29 cellular contexts compared by ENCODE assay signal in the genomic region with DNA sequence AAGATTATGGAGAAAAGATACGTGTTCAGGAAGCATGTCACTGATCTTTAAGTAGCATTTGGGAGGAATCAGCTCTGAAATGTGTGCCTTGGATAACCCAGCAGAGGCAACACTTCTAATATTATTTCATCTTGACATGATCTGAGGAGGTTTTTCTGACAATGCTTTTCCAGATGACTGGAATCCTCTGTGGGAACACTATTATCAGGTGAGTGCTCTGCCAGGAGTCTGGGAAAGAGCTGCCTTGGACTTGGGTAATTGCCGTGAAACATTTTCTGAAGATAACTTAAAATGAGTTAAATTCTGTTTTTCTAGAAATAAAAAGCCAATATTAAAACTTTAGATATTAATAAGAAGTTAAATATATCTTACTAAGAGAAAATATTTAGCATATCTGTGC.
DNase-seq lines count a peak whose midpoint lies in the region; ATAC-seq and TF ChIP-seq lines count a peak whose summit lies in the region.
"Had no signal": no experiment of that assay in that cellular context is flagged by ENCODE, and none has a peak within 500 bp of the region (broad histone marks: within the 10 kb centered on the region; RNA-seq: fewer than 3 reads in every experiment).

No MANE protein-coding gene starts in this region.

- no peak for DNase-seq in SK-N-MC (ENCODE audit: low read depth, low spot score)
- DNase-seq in NCI-H2081 (lab: John Stamatoyannopoulos, UW), result no peak
- DNase-seq: 8988T; ACHN; AML-193; BE2C; C1 segment of cervical spinal cord; Caco-2; Calu3; CD4-positive, alpha-beta memory T cell; CD4-positive, alpha-beta T cell; CD4-positive, CD25-positive, alpha-beta regulatory T cell; CD8-positive, alpha-beta memory T cell; CD8-positive, alpha-beta T cell; COR-L47; DMS 273 treated with DMSO at 0.1 percent for 48 hours; DMS153; DMS53; DMS79; DMS79 treated with DMSO at 0.1 percent for 48 hours; DND-41; EL had no signal

- no peak overlapping the region for H3K4me3 ChIP-seq in SK-N-MC
- peak overlapping the region; percentile 12 for H3K4me3 ChIP-seq in neural cell (ENCODE audit: low read length)
- H3K4me3 ChIP-seq: A549; BLaER1; BLaER1 treated with 17β-estradiol and CSF1 and Interleukin-3, amounts not matched to agents 10 nM and 100 nM had no signal

- no peaks in the 10 kb centered on the region for H3F3A ChIP-seq in neural cell (ENCODE audit: insufficient read depth, low read length, poor library complexity, severe bottlenecking)

- ATAC-seq in GM19452 (IDR thresholded peaks at IDR 0.05; ENCODE audit: unreplicated experiment), result no peak
- ATAC-seq: A549; CD8-positive, alpha-beta T cell had no signal

- H3K27ac ChIP-seq in SK-N-MC (peak overlapping the region; percentile 3; the same call in 1 of the 2 replicates), neural cell (ENCODE audit: low read length) (peak overlapping the region; percentile 46)
- H3K27ac ChIP-seq: 22Rv1; A549; BLaER1; BLaER1 treated with 17β-estradiol and CSF1 and Interleukin-3, amounts not matched to agents 10 nM and 100 nM; C4-2B had no signal

- no peak overlapping the region for H3K9ac ChIP-seq in SK-N-MC (ENCODE audit: insufficient read length)
- no peak overlapping the region for H3K9ac ChIP-seq in neural cell (ENCODE audit: low read length)
- H3K9ac ChIP-seq: BLaER1; BLaER1 treated with 17β-estradiol and CSF1 and Interleukin-3, amounts not matched to agents 10 nM and 100 nM had no signal

- no peak overlapping the region for H2AFZ ChIP-seq in neural cell (ENCODE audit: low read depth, low read length)

- TF ChIP-seq CTCF in neural cell (IDR thresholded peaks at IDR 0.05; ENCODE audit: poor library complexity, severe bottlenecking), result no peak

- H3K36me3 ChIP-seq in SK-N-MC (ENCODE audit: insufficient read depth, low read length), result no peaks in the 10 kb centered on the region
- no peaks in the 10 kb centered on the region for H3K36me3 ChIP-seq in neural cell (ENCODE audit: insufficient read depth, low read length)
- H3K36me3 ChIP-seq: BE2C; BLaER1; BLaER1 treated with 17β-estradiol and CSF1 and Interleukin-3, amounts not matched to agents 10 nM and 100 nM had no signal

- no peak for TF ChIP-seq RAD21 in neural cell (conservative IDR thresholded peaks at IDR 0.05)

- H3K79me2 ChIP-seq in neural cell (replicated peaks; ENCODE audit: insufficient read depth, low read length), result no peaks in the 10 kb centered on the region

- no peaks in the 10 kb centered on the region for H3K9me2 ChIP-seq in neural cell (ENCODE audit: insufficient read depth, low read length)

- H3K27me3 ChIP-seq in neural cell (ENCODE audit: insufficient read depth, low read depth, low read length), result no peaks in the 10 kb centered on the region
- H3K27me3 ChIP-seq: BE2C; BLaER1; BLaER1 treated with 17β-estradiol and CSF1 and Interleukin-3, amounts not matched to agents 10 nM and 100 nM had no signal

- H3K4me2 ChIP-seq in neural cell (ENCODE audit: low read length), result no peak overlapping the region
- H3K4me2 ChIP-seq: A549; BLaER1; BLaER1 treated with 17β-estradiol and CSF1 and Interleukin-3, amounts not matched to agents 10 nM and 100 nM had no signal

- H3K9me3 ChIP-seq in SK-N-MC (ENCODE audit: low read depth, low read length), result no peaks in the 10 kb centered on the region
- no peaks in the 10 kb centered on the region for H3K9me3 ChIP-seq in neural cell (ENCODE audit: low read length)
- H3K9me3 ChIP-seq: A549; BE2C; BLaER1; BLaER1 treated with 17β-estradiol and CSF1 and Interleukin-3, amounts not matched to agents 10 nM and 100 nM; Caco-2 had no signal

- H4K20me1 ChIP-seq in neural cell (ENCODE audit: insufficient read depth), result no peaks in the 10 kb centered on the region
- H4K20me1 ChIP-seq: BLaER1; BLaER1 treated with 17β-estradiol and CSF1 and Interleukin-3, amounts not matched to agents 10 nM and 100 nM had no signal

- peak; percentile 43 for TF ChIP-seq EP300 in neural cell (conservative IDR thresholded peaks at IDR 0.05; ENCODE audit: poor library complexity, severe bottlenecking)

TF ChIP-seq in neural cell, 6 proteins besides CTCF, POLR2A, EP300 and RAD21:
- TF ChIP-seq TAF1 (IDR thresholded peaks at IDR 0.05; ENCODE audit: low read depth), result no peak
- no peak for TF ChIP-seq SMC3 (conservative IDR thresholded peaks at IDR 0.05; ENCODE audit: poor library complexity)
- TF ChIP-seq MXI1 (conservative IDR thresholded peaks at IDR 0.05; ENCODE audit: poor library complexity, severe bottlenecking), result no peak
- TF ChIP-seq POLR2AphosphoS5 (IDR thresholded peaks at IDR 0.05), result peak; percentile 52
- no peak for TF ChIP-seq EZH2 (IDR thresholded peaks at IDR 0.05; ENCODE audit: borderline replicate concordance, insufficient read depth, low read length, poor library complexity, severe bottlenecking)
- TF ChIP-seq, protein P1, sequence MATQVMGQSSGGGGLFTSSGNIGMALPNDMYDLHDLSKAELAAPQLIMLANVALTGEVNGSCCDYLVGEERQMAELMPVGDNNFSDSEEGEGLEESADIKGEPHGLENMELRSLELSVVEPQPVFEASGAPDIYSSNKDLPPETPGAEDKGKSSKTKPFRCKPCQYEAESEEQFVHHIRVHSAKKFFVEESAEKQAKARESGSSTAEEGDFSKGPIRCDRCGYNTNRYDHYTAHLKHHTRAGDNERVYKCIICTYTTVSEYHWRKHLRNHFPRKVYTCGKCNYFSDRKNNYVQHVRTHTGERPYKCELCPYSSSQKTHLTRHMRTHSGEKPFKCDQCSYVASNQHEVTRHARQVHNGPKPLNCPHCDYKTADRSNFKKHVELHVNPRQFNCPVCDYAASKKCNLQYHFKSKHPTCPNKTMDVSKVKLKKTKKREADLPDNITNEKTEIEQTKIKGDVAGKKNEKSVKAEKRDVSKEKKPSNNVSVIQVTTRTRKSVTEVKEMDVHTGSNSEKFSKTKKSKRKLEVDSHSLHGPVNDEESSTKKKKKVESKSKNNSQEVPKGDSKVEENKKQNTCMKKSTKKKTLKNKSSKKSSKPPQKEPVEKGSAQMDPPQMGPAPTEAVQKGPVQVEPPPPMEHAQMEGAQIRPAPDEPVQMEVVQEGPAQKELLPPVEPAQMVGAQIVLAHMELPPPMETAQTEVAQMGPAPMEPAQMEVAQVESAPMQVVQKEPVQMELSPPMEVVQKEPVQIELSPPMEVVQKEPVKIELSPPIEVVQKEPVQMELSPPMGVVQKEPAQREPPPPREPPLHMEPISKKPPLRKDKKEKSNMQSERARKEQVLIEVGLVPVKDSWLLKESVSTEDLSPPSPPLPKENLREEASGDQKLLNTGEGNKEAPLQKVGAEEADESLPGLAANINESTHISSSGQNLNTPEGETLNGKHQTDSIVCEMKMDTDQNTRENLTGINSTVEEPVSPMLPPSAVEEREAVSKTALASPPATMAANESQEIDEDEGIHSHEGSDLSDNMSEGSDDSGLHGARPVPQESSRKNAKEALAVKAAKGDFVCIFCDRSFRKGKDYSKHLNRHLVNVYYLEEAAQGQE (IDR thresholded peaks at IDR 0.05; ENCODE audit: borderline replicate concordance), result peak; percentile 99
